In the genomic region with DNA sequence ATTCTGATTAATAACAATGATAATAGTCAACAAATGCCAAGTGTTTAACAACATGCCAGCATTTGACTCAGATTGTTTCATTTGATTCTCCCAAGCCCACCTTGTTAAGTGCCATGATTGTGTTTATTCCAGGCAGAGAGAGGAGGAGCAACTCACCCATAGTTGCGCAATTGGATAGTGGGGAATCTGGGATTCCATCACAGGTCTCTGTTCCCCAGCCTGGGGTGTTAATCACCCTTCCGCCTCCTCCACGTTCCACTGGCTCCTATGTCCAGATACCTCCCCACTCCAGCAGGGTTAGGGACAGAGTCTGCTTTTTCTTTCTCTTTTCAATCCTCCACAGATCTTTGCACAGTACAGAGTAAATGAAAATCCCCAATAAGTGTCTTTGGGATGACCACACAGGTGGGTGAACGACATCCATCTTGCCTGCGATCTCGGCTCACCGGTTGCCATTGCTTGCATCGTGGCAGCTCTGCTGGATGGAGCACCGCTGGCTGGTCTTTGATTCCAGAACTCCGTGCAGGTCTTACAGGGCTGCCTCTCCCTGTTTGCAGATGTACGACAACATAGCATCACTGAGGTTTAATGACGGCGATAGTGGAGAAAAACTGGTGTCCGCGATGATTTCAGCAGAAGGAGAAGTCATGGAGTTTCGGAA, we compare ENCODE assay signal across 1 cellular context.
TF ChIP-seq lines count a peak whose summit lies in the region.

No MANE protein-coding gene starts in this region.

TF ChIP-seq in GM23338, 12 proteins besides CTCF, POLR2A, EP300 and RAD21 (continued from another document):
- TF ChIP-seq, protein P1, sequence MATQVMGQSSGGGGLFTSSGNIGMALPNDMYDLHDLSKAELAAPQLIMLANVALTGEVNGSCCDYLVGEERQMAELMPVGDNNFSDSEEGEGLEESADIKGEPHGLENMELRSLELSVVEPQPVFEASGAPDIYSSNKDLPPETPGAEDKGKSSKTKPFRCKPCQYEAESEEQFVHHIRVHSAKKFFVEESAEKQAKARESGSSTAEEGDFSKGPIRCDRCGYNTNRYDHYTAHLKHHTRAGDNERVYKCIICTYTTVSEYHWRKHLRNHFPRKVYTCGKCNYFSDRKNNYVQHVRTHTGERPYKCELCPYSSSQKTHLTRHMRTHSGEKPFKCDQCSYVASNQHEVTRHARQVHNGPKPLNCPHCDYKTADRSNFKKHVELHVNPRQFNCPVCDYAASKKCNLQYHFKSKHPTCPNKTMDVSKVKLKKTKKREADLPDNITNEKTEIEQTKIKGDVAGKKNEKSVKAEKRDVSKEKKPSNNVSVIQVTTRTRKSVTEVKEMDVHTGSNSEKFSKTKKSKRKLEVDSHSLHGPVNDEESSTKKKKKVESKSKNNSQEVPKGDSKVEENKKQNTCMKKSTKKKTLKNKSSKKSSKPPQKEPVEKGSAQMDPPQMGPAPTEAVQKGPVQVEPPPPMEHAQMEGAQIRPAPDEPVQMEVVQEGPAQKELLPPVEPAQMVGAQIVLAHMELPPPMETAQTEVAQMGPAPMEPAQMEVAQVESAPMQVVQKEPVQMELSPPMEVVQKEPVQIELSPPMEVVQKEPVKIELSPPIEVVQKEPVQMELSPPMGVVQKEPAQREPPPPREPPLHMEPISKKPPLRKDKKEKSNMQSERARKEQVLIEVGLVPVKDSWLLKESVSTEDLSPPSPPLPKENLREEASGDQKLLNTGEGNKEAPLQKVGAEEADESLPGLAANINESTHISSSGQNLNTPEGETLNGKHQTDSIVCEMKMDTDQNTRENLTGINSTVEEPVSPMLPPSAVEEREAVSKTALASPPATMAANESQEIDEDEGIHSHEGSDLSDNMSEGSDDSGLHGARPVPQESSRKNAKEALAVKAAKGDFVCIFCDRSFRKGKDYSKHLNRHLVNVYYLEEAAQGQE (IDR thresholded peaks at IDR 0.05; ENCODE audit: unreplicated experiment): no peak
- no peak for TF ChIP-seq EZH2 (IDR thresholded peaks at IDR 0.05; ENCODE audit: low read depth, unreplicated experiment)
- no peak for TF ChIP-seq POLR2AphosphoS5 (IDR thresholded peaks at IDR 0.05; ENCODE audit: low read depth)
- TF ChIP-seq ZNF114 (CRISPR knock-in tag; IDR thresholded peaks at IDR 0.05): no peak
- TF ChIP-seq, protein P2, sequence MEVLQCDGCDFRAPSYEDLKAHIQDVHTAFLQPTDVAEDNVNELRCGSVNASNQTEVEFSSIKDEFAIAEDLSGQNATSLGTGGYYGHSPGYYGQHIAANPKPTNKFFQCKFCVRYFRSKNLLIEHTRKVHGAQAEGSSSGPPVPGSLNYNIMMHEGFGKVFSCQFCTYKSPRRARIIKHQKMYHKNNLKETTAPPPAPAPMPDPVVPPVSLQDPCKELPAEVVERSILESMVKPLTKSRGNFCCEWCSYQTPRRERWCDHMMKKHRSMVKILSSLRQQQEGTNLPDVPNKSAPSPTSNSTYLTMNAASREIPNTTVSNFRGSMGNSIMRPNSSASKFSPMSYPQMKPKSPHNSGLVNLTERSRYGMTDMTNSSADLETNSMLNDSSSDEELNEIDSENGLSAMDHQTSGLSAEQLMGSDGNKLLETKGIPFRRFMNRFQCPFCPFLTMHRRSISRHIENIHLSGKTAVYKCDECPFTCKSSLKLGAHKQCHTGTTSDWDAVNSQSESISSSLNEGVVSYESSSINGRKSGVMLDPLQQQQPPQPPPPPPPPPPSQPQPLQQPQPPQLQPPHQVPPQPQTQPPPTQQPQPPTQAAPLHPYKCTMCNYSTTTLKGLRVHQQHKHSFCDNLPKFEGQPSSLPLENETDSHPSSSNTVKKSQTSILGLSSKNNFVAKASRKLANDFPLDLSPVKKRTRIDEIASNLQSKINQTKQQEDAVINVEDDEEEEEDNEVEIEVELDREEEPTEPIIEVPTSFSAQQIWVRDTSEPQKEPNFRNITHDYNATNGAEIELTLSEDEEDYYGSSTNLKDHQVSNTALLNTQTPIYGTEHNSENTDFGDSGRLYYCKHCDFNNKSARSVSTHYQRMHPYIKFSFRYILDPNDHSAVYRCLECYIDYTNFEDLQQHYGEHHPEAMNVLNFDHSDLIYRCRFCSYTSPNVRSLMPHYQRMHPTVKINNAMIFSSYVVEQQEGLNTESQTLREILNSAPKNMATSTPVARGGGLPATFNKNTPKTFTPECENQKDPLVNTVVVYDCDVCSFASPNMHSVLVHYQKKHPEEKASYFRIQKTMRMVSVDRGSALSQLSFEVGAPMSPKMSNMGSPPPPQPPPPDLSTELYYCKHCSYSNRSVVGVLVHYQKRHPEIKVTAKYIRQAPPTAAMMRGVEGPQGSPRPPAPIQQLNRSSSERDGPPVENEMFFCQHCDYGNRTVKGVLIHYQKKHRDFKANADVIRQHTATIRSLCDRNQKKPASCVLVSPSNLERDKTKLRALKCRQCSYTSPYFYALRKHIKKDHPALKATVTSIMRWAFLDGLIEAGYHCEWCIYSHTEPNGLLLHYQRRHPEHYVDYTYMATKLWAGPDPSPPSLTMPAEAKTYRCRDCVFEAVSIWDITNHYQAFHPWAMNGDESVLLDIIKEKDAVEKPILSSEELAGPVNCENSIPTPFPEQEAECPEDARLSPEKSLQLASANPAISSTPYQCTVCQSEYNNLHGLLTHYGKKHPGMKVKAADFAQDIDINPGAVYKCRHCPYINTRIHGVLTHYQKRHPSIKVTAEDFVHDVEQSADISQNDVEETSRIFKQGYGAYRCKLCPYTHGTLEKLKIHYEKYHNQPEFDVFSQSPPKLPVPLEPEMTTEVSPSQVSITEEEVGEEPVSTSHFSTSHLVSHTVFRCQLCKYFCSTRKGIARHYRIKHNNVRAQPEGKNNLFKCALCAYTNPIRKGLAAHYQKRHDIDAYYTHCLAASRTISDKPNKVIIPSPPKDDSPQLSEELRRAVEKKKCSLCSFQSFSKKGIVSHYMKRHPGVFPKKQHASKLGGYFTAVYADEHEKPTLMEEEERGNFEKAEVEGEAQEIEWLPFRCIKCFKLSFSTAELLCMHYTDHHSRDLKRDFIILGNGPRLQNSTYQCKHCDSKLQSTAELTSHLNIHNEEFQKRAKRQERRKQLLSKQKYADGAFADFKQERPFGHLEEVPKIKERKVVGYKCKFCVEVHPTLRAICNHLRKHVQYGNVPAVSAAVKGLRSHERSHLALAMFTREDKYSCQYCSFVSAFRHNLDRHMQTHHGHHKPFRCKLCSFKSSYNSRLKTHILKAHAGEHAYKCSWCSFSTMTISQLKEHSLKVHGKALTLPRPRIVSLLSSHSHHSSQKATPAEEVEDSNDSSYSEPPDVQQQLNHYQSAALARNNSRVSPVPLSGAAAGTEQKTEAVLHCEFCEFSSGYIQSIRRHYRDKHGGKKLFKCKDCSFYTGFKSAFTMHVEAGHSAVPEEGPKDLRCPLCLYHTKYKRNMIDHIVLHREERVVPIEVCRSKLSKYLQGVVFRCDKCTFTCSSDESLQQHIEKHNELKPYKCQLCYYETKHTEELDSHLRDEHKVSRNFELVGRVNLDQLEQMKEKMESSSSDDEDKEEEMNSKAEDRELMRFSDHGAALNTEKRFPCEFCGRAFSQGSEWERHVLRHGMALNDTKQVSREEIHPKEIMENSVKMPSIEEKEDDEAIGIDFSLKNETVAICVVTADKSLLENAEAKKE (CRISPR knock-in tag; IDR thresholded peaks at IDR 0.05): no peak
- TF ChIP-seq STAT1 (IDR thresholded peaks at IDR 0.05; ENCODE audit: unreplicated experiment): no peak
- TF ChIP-seq NANOG (IDR thresholded peaks at IDR 0.05; ENCODE audit: borderline replicate concordance): no peak
- TF ChIP-seq, protein P3, sequence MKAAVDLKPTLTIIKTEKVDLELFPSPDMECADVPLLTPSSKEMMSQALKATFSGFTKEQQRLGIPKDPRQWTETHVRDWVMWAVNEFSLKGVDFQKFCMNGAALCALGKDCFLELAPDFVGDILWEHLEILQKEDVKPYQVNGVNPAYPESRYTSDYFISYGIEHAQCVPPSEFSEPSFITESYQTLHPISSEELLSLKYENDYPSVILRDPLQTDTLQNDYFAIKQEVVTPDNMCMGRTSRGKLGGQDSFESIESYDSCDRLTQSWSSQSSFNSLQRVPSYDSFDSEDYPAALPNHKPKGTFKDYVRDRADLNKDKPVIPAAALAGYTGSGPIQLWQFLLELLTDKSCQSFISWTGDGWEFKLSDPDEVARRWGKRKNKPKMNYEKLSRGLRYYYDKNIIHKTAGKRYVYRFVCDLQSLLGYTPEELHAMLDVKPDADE (IDR thresholded peaks at IDR 0.05): no peak
- no peak for TF ChIP-seq JUNB (IDR thresholded peaks at IDR 0.05; ENCODE audit: unreplicated experiment)
- no peak for TF ChIP-seq EZH2phosphoT487 (IDR thresholded peaks at IDR 0.05; ENCODE audit: unreplicated experiment)
